In the genomic region with DNA sequence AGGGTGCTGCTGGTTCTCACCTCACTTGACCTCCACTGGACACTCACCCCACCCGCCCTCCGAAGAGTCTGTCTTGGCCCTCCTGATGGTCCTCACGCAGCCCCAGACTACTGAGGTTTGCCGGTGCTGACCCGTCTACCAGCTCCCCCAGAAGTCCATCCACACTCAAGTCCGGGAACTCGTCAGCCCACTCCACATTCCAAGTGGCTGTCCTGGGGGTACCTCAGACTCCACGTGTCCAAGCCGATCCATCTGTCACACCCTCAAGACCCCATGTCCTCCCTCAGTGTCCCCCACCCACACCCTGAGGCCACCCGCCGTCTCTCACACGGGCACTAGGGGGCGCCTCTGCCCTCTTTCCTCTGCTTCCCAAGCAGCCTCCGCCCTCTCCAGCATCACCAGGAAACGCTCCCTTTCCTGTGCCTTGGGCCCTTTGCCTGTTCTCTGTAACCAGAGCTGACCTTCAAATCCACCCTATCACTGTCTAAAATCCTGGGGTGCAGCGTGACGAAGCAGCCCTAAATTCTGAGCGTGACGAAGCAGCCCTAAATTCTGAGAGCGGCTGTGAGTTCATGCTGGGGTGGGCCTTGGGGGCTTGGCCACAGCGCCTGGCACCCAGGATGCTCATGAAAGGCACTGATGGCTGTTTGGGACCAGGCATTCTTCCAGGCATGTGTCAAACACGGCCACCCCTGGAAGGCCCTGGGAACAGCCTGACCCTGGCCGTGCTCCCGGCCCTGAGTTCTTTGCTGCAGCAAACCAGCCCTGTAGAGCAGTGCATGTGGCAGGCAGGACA, we compare ENCODE assay signal across 1 cellular context.
TF ChIP-seq lines count a peak whose summit lies in the region.

No MANE protein-coding gene starts in this region.

TF ChIP-seq in GM23338, 12 proteins besides CTCF, POLR2A, EP300 and RAD21 (continued from another document):
- TF ChIP-seq ZNF331 (CRISPR knock-in tag; IDR thresholded peaks at IDR 0.05; ENCODE audit: low read depth) (no peak), CREB1 (CRISPR knock-in tag; IDR thresholded peaks at IDR 0.05; ENCODE audit: low read depth) (no peak), POLR2AphosphoS5 (IDR thresholded peaks at IDR 0.05; ENCODE audit: low read depth) (no peak)
- TF ChIP-seq, protein P1, sequence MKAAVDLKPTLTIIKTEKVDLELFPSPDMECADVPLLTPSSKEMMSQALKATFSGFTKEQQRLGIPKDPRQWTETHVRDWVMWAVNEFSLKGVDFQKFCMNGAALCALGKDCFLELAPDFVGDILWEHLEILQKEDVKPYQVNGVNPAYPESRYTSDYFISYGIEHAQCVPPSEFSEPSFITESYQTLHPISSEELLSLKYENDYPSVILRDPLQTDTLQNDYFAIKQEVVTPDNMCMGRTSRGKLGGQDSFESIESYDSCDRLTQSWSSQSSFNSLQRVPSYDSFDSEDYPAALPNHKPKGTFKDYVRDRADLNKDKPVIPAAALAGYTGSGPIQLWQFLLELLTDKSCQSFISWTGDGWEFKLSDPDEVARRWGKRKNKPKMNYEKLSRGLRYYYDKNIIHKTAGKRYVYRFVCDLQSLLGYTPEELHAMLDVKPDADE (IDR thresholded peaks at IDR 0.05), result no peak
- TF ChIP-seq, protein P2, sequence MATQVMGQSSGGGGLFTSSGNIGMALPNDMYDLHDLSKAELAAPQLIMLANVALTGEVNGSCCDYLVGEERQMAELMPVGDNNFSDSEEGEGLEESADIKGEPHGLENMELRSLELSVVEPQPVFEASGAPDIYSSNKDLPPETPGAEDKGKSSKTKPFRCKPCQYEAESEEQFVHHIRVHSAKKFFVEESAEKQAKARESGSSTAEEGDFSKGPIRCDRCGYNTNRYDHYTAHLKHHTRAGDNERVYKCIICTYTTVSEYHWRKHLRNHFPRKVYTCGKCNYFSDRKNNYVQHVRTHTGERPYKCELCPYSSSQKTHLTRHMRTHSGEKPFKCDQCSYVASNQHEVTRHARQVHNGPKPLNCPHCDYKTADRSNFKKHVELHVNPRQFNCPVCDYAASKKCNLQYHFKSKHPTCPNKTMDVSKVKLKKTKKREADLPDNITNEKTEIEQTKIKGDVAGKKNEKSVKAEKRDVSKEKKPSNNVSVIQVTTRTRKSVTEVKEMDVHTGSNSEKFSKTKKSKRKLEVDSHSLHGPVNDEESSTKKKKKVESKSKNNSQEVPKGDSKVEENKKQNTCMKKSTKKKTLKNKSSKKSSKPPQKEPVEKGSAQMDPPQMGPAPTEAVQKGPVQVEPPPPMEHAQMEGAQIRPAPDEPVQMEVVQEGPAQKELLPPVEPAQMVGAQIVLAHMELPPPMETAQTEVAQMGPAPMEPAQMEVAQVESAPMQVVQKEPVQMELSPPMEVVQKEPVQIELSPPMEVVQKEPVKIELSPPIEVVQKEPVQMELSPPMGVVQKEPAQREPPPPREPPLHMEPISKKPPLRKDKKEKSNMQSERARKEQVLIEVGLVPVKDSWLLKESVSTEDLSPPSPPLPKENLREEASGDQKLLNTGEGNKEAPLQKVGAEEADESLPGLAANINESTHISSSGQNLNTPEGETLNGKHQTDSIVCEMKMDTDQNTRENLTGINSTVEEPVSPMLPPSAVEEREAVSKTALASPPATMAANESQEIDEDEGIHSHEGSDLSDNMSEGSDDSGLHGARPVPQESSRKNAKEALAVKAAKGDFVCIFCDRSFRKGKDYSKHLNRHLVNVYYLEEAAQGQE (IDR thresholded peaks at IDR 0.05; ENCODE audit: unreplicated experiment), result no peak
